Comparison of ENCODE assay signal across 9 cellular contexts in the genomic region with DNA sequence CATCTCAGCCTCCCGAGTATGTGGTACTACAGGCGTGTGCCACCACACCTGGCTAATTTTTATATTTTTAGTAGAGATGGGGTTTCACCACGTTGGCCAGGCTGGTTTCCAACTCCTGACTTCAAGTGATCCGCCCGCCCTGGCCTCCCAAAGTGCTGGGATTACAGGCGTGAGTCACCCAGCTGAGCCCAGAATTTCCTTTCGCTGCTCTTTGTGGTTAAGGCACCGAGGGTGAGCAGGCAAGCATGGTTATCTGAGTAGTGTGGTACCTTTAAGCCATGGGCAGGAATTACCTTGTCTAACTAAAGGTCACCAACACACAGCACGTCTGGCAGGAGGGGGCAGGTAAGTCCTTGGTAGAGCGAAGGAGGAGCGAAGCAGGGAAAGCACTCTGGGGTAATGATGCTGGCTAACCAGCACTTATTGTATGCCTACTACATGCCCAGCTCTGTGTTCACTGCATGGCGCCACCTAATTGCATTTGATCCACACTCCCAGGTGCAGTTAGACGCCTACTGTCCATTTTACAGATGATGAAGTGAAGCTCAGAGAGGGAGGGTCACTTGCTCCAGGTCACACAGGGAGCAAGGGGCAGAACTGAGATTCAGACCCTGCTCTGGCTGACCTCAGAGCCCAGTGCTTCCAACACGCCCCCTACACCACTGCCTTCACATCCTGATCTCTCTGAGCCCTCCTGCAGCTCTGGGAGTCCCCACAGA.
DNase-seq lines count a peak whose midpoint lies in the region; ATAC-seq and TF ChIP-seq lines count a peak whose summit lies in the region.
"Had no signal": no experiment of that assay in that cellular context is flagged by ENCODE, and none has a peak within 500 bp of the region (broad histone marks: within the 10 kb centered on the region; RNA-seq: fewer than 3 reads in every experiment).

No MANE protein-coding gene starts in this region.

- H3K9ac ChIP-seq in rectal smooth muscle tissue (ENCODE audit: low read length), result no peak overlapping the region

- H3K27me3 ChIP-seq in rectal smooth muscle tissue (ENCODE audit: control insufficient read depth, insufficient read depth, low read length), result no peaks in the 10 kb centered on the region

- ATAC-seq in HG02678 (IDR thresholded peaks at IDR 0.05; ENCODE audit: unreplicated experiment), result no peak

- DNase-seq in GDM1 (lab: John Stamatoyannopoulos, UW) (peak; percentile 31), OCI-M1 (lab: John Stamatoyannopoulos, UW) (peak; percentile 20), epithelial cell of esophagus (ENCODE audit: low read depth) (peak; percentile 92), hippocampal formation (lab: John Stamatoyannopoulos, UW) (no peak), NCI-H524 (lab: John Stamatoyannopoulos, UW) (no peak), NCI-H2029 treated with DMSO at 0.1 percent for 48 hours (lab: John Stamatoyannopoulos, UW) (no peak)
- DNase-seq: activated naive CD4-positive, alpha-beta T cell treated with anti-CD3 and anti-CD28 coated beads for 36 hours had no signal

- no peak for TF ChIP-seq CTCF in epithelial cell of esophagus (IDR thresholded peaks at IDR 0.05; ENCODE audit: insufficient read depth, low read depth, low read length, missing control alignments)

- peaks cover 38% of the 10 kb centered on the region for H3K4me1 ChIP-seq in rectal smooth muscle tissue (ENCODE audit: control insufficient read depth, insufficient read depth, low read length)

- H3K4me3 ChIP-seq in epithelial cell of esophagus (ENCODE audit: low read length), result no peak overlapping the region
- no peak overlapping the region for H3K4me3 ChIP-seq in rectal smooth muscle tissue (ENCODE audit: low read length)

- H3K27ac ChIP-seq in rectal smooth muscle tissue (ENCODE audit: low read depth, low read length), result peak overlapping the region; percentile 84

- no peaks in the 10 kb centered on the region for H3K36me3 ChIP-seq in rectal smooth muscle tissue (ENCODE audit: control insufficient read depth, insufficient read depth, low read length)

Comparison
In these comparisons a context has a peak if more than half of its experiments do, and no peak if none do; other contexts are left out.
1. DNase-seq: peak in GDM1 (single experiment), OCI-M1 (single experiment) and epithelial cell of esophagus (single experiment); none in hippocampal formation (0 of 2), NCI-H524 (0 of 2) and NCI-H2029 treated with DMSO at 0.1 percent for 48 hours (single experiment).